ENCODE assay signal across 8 cellular contexts in genomic region chr2:11582526-11583202, GRCh38. TPM values are rescaled to one million over a fixed set of nuclear protein-coding genes. Genes with fewer than 3 reads are reported as not detected.
DNase-seq lines count a peak whose midpoint lies in the region; ATAC-seq, FAIRE-seq and TF ChIP-seq lines count a peak whose summit lies in the region.

No MANE protein-coding gene starts in this region.

- no peak for FAIRE-seq in endothelial cell of umbilical vein (lab: Jason Lieb, UNC)

- no peak overlapping the region for H3K4me2 ChIP-seq in endothelial cell of umbilical vein (ENCODE audit: insufficient read depth, low read length)

- DNase-seq in COR-L47 (lab: John Stamatoyannopoulos, UW): peak; percentile 33
- peak; percentile 59 for DNase-seq in NCI-H82 treated with DMSO at 0.1 percent for 48 hours (lab: John Stamatoyannopoulos, UW; ENCODE audit: unreplicated experiment)
- peak; percentile 85 for DNase-seq in activated CD8-positive, alpha-beta memory T cell treated with anti-CD3 and anti-CD28 coated beads for 24 hours
- DNase-seq in endothelial cell of umbilical vein (ENCODE audit: low read depth, low spot score): peak; percentile 46
- DNase-seq in mucosa of gallbladder (ENCODE audit: low spot score): peak; percentile 60
- DNase-seq in stimulated activated CD8-positive, alpha-beta memory T cell treated with anti-CD3 and anti-CD28 coated beads, Interleukin-7, amount 100 ng/mL, for 48 hours (ENCODE audit: extremely low read depth in 1 of 2, low read depth in 1 of 2): peak; percentile 26 to 30

- CTCF ChIA-PET in endothelial cell of umbilical vein (lab: Charles Lee): interaction anchor here (0.7 to 9.0 kb wide), 37 partner anchors 8 to 752 kb away, joined by 3 to 247 read pairs (median 5); partner anchors contain the start of genes E2F6, GREB1 and SLC66A3

- POLR2A ChIA-PET in endothelial cell of umbilical vein (lab: Charles Lee): no interaction called here

- H3K9me1 ChIP-seq in endothelial cell of umbilical vein (replicated peaks; ENCODE audit: control insufficient read depth, extremely low read depth, insufficient read depth, low read length): no peaks in the 10 kb centered on the region

- H3K4me1 ChIP-seq in endothelial cell of umbilical vein (ENCODE audit: control insufficient read depth, extremely low read depth, insufficient read depth, low read length): no peaks in the 10 kb centered on the region

- H4K20me1 ChIP-seq in endothelial cell of umbilical vein (replicated peaks; ENCODE audit: control insufficient read depth, extremely low read depth, insufficient read depth, low read length): no peaks in the 10 kb centered on the region

- H3K4me3 ChIP-seq in endothelial cell of umbilical vein (replicated peaks in 1 of 3; ENCODE audit: insufficient read depth in 1 of 3, low read depth in 1 of 3, low read length in 3 of 3): no peak overlapping the region

- TF ChIP-seq POLR2A in endothelial cell of umbilical vein (IDR thresholded peaks at IDR 0.05; ENCODE audit: low read depth, low read length): no peak

- no peaks in the 10 kb centered on the region for H3K79me2 ChIP-seq in endothelial cell of umbilical vein (ENCODE audit: control insufficient read depth, insufficient read depth, low read length)

- ATAC-seq in HG03175 (IDR thresholded peaks at IDR 0.05; ENCODE audit: unreplicated experiment): peak; percentile 57
- ATAC-seq in HG02571 (IDR thresholded peaks at IDR 0.05; ENCODE audit: unreplicated experiment): no peak

- dilution Hi-C loops in endothelial cell of umbilical vein (cut with MboI; ENCODE audit: extremely low pct_ligation_motif_present, low sequenced_read_pairs): no loop called here

- no peaks in the 10 kb centered on the region for H3K9me3 ChIP-seq in endothelial cell of umbilical vein (replicated peaks; ENCODE audit: control insufficient read depth, insufficient read depth, low read length)

- TF ChIP-seq CTCF in endothelial cell of umbilical vein (IDR thresholded peaks at IDR 0.05; ENCODE audit: extremely low read depth in 1 of 2, insufficient read depth in 1 of 2, low read depth in 1 of 2, low read length in 2 of 2): peak; percentile 68 to 73

- H3K27ac ChIP-seq in endothelial cell of umbilical vein (ENCODE audit: insufficient read depth, low read depth, low read length): no peak overlapping the region

- H3K27me3 ChIP-seq in endothelial cell of umbilical vein (ENCODE audit: control insufficient read depth in 2 of 2, insufficient read depth in 2 of 2, low read length in 2 of 2): no peaks in the 10 kb centered on the region

- intact Hi-C loops in endothelial cell of umbilical vein (cut with micrococcal nuclease): loop anchor here (5.0 kb wide), 2 partner anchors 195 to 350 kb away; no protein-coding TSS in a partner anchor

- H3K36me3 ChIP-seq in endothelial cell of umbilical vein (ENCODE audit: control insufficient read depth in 2 of 2, extremely low read depth in 1 of 2, insufficient read depth in 2 of 2, low read length in 2 of 2): no peaks in the 10 kb centered on the region

- H2AFZ ChIP-seq in endothelial cell of umbilical vein (ENCODE audit: low read depth, low read length): no peak overlapping the region

- H3K9ac ChIP-seq in endothelial cell of umbilical vein (replicated peaks; ENCODE audit: extremely low read depth, insufficient read depth, low read length): no peak overlapping the region

- BruUV-seq in endothelial cell of umbilical vein (replicated peaks; lab: Mats Ljungman, UMichigan): no TSS peak

TF ChIP-seq in endothelial cell of umbilical vein, 7 proteins besides CTCF, POLR2A, EP300 and RAD21:
- TF ChIP-seq FOS (IDR thresholded peaks at IDR 0.05; ENCODE audit: borderline replicate concordance, insufficient read depth, low read length): no peak
- no peak for TF ChIP-seq GATA2 (IDR thresholded peaks at IDR 0.05; ENCODE audit: insufficient read depth, insufficient read length, low read depth, low read length)
- TF ChIP-seq EZH2 (IDR thresholded peaks at IDR 0.05; ENCODE audit: borderline replicate concordance, low read depth, low read length, severe bottlenecking): no peak
- no peak for TF ChIP-seq JUN (IDR thresholded peaks at IDR 0.05; ENCODE audit: borderline replicate concordance, insufficient read depth, insufficient read length, low read depth)
TF ChIP-seq in endothelial cell of umbilical vein: peak in this region for 0.

RNA-seq across cellular contexts. Expression of gene GREB1, which starts 48.8 kb away (rescaled TPM):
- total RNA-seq in endothelial cell of umbilical vein: 0.23 and 0.58 TPM in 2 replicates
- 0.17 and 0.19 TPM in 2 replicates for polyA plus RNA-seq in endothelial cell of umbilical vein
- 0.10 and 0.14 TPM in 2 replicates for polyA plus RNA-seq in endothelial cell of umbilical vein (2011; cell fraction: cytosol; rRNA removed)
- polyA plus RNA-seq in endothelial cell of umbilical vein (2011; cell fraction: nucleus; rRNA removed): 0.13 and 0.22 TPM in 2 replicates
- polyA plus RNA-seq in endothelial cell of umbilical vein (2012): 0.11 and 0.14 TPM in 2 replicates
- polyA minus RNA-seq in endothelial cell of umbilical vein: 0.23 TPM in 1 of 2 replicates, not detected in the other
- polyA minus RNA-seq in endothelial cell of umbilical vein (2011; cell fraction: cytosol; rRNA and poly(A)+ RNA removed): 1.4 TPM
- 0.14 and 0.43 TPM in 2 replicates for polyA minus RNA-seq in endothelial cell of umbilical vein (2011; cell fraction: nucleus; rRNA and poly(A)+ RNA removed)
- 12.5 TPM for total RNA-seq in mucosa of gallbladder

Comparison
In these comparisons a context has a peak if more than half of its experiments do, and no peak if none do; other contexts are left out.
1. DNase-seq: peak in every context shown above with its lines; median percentile 85 in activated CD8-positive, alpha-beta memory T cell treated with anti-CD3 and anti-CD28 coated beads for 24 hours; 60 in mucosa of gallbladder; 59 in NCI-H82 treated with DMSO at 0.1 percent for 48 hours; 46 in endothelial cell of umbilical vein; 33 in COR-L47; 28 in stimulated activated CD8-positive, alpha-beta memory T cell treated with anti-CD3 and anti-CD28 coated beads, Interleukin-7, amount 100 ng/mL, for 48 hours.